Comparison of ENCODE assay signal across 8 cellular contexts in the genomic region with DNA sequence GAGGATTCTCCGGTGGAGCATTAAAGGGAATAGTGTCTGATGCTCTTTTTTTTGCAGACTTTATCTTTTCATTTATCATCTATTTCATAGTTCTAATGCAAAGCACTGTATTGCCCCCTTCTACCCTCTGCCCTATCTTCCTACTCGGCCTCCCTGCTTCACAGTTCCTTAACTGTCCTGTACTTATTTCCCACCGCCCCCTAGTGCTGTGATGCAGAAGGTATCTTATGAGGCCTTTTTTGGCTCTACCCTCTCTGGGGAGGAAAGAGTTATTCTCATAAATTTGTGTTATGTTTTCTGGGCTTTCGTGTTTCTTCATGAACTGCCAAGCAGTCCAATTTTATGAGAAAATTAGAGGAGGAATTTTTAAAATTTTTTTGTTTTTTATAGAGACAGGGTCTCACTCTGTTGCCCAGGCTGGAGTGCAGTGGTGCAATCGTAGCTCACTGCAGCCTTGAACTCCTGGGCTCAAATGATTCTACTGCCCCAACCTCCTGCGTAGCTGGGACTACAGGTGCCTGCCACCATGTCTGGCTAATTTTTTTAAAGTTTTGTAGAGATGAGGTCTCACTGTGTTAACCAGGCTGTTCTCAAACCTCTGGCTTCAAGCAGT. TPM values are rescaled to one million over a fixed set of nuclear protein-coding genes. Genes with fewer than 3 reads are reported as not detected.
A peak's percentile ranks its signal among the peaks of the same experiment; 100 is the strongest.
DNase-seq lines count a peak whose midpoint lies in the region; ATAC-seq, FAIRE-seq and TF ChIP-seq lines count a peak whose summit lies in the region.

No MANE protein-coding gene starts in this region.

- POLR2A ChIA-PET in PC-3 (lab: Charles Lee; ENCODE audit: unreplicated experiment) = no interaction called here

- H2AFZ ChIP-seq in PC-3 (ENCODE audit: low read length) = peak overlapping the region; percentile 79; the same call in 1 of the 2 replicates

- peaks cover 11% of the 10 kb centered on the region; the same call in 1 of the 2 replicates for H3K4me1 ChIP-seq in PC-3 (ENCODE audit: insufficient read depth, low read length)
- peaks cover 9% of the 10 kb centered on the region for H3K4me1 ChIP-seq in cardiac muscle cell (ENCODE audit: low read depth)

- H3F3A ChIP-seq in PC-3 (ENCODE audit: low read length, unreplicated experiment) = no peaks in the 10 kb centered on the region

- H3K4me2 ChIP-seq in PC-3 (ENCODE audit: low read length) = peak overlapping the region; percentile 92

- intact Hi-C loops in PC-3 (cut with micrococcal nuclease) = loop anchor here (2.0 to 5.0 kb wide), 2 partner anchors 64 to 73 kb away; a partner anchor contains a TSS

- peak overlapping the region; percentile 100 for H3K27ac Mint-ChIP-seq in activated naive CD8-positive, alpha-beta T cell treated with anti-CD3 and anti-CD28 coated beads for 36 hours
- H3K27ac Mint-ChIP-seq in progenitor cell of endocrine pancreas = peak overlapping the region; percentile 100

- peaks cover 17% of the 10 kb centered on the region for H3K36me3 Mint-ChIP-seq in activated naive CD8-positive, alpha-beta T cell treated with anti-CD3 and anti-CD28 coated beads for 36 hours
- peaks cover 14% of the 10 kb centered on the region for H3K36me3 Mint-ChIP-seq in progenitor cell of endocrine pancreas (ENCODE audit: insufficient read depth)

- H3K4me3 ChIP-seq in AG09309 (ENCODE audit: control insufficient read depth, low read depth, low read length) = peak overlapping the region; percentile 84
- H3K4me3 ChIP-seq in PC-3 (ENCODE audit: low read length) = peak overlapping the region; percentile 74
- peak overlapping the region; percentile 64 for H3K4me3 ChIP-seq in cardiac muscle cell

- H3K27me3 ChIP-seq in PC-3 (ENCODE audit: low read length) (no peaks in the 10 kb centered on the region), cardiac muscle cell (no peaks in the 10 kb centered on the region)

- peak overlapping the region; percentile 92 for H3K9ac ChIP-seq in PC-3 (ENCODE audit: low read length)

- FAIRE-seq in GM18507 (lab: Jason Lieb, UNC) = peak; percentile 12

- H3K9me3 ChIP-seq in PC-3 (ENCODE audit: low read length) (no peaks in the 10 kb centered on the region), cardiac muscle cell (ENCODE audit: low read depth) (no peaks in the 10 kb centered on the region)

- H3K4me1 Mint-ChIP-seq in activated naive CD8-positive, alpha-beta T cell treated with anti-CD3 and anti-CD28 coated beads for 36 hours = peaks cover 26% of the 10 kb centered on the region
- peaks cover 14% of the 10 kb centered on the region for H3K4me1 Mint-ChIP-seq in progenitor cell of endocrine pancreas (ENCODE audit: low read depth)

- ATAC-seq in PC-3 (peak; percentile 57), GM19023 (IDR thresholded peaks at IDR 0.05; ENCODE audit: unreplicated experiment) (no peak)

- H3K27ac ChIP-seq in PC-3 (ENCODE audit: low read length) = no peak overlapping the region
- peak overlapping the region; percentile 96 for H3K27ac ChIP-seq in cardiac muscle cell

- peaks cover 1% of the 10 kb centered on the region for H3K9me3 Mint-ChIP-seq in activated naive CD8-positive, alpha-beta T cell treated with anti-CD3 and anti-CD28 coated beads for 36 hours
- H3K9me3 Mint-ChIP-seq in progenitor cell of endocrine pancreas (ENCODE audit: low read depth) = no peaks in the 10 kb centered on the region

- H4K20me1 ChIP-seq in PC-3 (ENCODE audit: low read length) = no peaks in the 10 kb centered on the region

- H3K27me3 Mint-ChIP-seq in activated naive CD8-positive, alpha-beta T cell treated with anti-CD3 and anti-CD28 coated beads for 36 hours = no peaks in the 10 kb centered on the region
- H3K27me3 Mint-ChIP-seq in progenitor cell of endocrine pancreas = no peaks in the 10 kb centered on the region

- TF ChIP-seq CTCF in AG09309 (IDR thresholded peaks at IDR 0.05; ENCODE audit: control insufficient read depth, insufficient read depth, low read depth, low read length, missing control alignments) (peak; percentile 79), PC-3 (conservative IDR thresholded peaks at IDR 0.05; ENCODE audit: low read depth, low read length) (peak; percentile 73), cardiac muscle cell (IDR thresholded peaks at IDR 0.05; ENCODE audit: low read depth, low read length) (peak; percentile 77), progenitor cell of endocrine pancreas (IDR thresholded peaks at IDR 0.05; ENCODE audit: unreplicated experiment) (peak; percentile 76)

- no peaks in the 10 kb centered on the region; the same call in 1 of the 2 replicates for H3K36me3 ChIP-seq in PC-3 (ENCODE audit: low read depth, low read length)
- H3K36me3 ChIP-seq in cardiac muscle cell = peaks cover 12% of the 10 kb centered on the region

- BruUV-seq in PC-3 (replicated peaks; lab: Mats Ljungman, UMichigan) = no TSS peak

- peak overlapping the region; percentile 98 for H3K4me3 Mint-ChIP-seq in activated naive CD8-positive, alpha-beta T cell treated with anti-CD3 and anti-CD28 coated beads for 36 hours
- H3K4me3 Mint-ChIP-seq in progenitor cell of endocrine pancreas (ENCODE audit: low read depth) = peak overlapping the region; percentile 100

- CTCF ChIA-PET in PC-3 (lab: Charles Lee) = no interaction called here

- DNase-seq in AG09309 (ENCODE audit: low read depth) (peak; percentile 43), GM18507 (ENCODE audit: extremely low spot score, insufficient read length, low read depth) (peak; percentile 40), HuH-7.5 (ENCODE audit: low spot score) (peak; percentile 62), PC-3 (peak; percentile 63), cardiac muscle cell (ENCODE audit: low read depth in 1 of 2, low spot score in 1 of 2) (peak; percentile 73 to 80), progenitor cell of endocrine pancreas (ENCODE audit: low spot score, unreplicated experiment) (no peak)
- peak; percentile 53 for DNase-seq in activated naive CD8-positive, alpha-beta T cell treated with anti-CD3 and anti-CD28 coated beads for 36 hours

- H3K9me2 ChIP-seq in PC-3 (replicated peaks; ENCODE audit: low read length) = no peaks in the 10 kb centered on the region

- H3K79me2 ChIP-seq in PC-3 (ENCODE audit: low read length) = peaks cover 26% of the 10 kb centered on the region

RNA-seq across cellular contexts. Expression of a gene that starts 1.2 kb away (rescaled TPM):
- total RNA-seq in PC-3 (2014; rRNA removed) = 12.8 and 13.8 TPM in 2 replicates
- total RNA-seq in activated naive CD8-positive, alpha-beta T cell treated with anti-CD3 and anti-CD28 coated beads for 36 hours = 10 to 100 TPM; 24.6 to 25.5 TPM
- 23.6 and 30.4 TPM in 2 replicates for total RNA-seq in cardiac muscle cell
- polyA plus RNA-seq in cardiac muscle cell = 45.2 and 45.5 TPM in 2 replicates
- total RNA-seq in progenitor cell of endocrine pancreas = 85.3 and 89.3 TPM in 2 replicates

RNA-seq across cellular contexts. Expression of a gene that starts 18.9 kb away (rescaled TPM):
- 162 and 188 TPM in 2 replicates for total RNA-seq in PC-3 (2014; rRNA removed)
- 100 to 1,000 TPM; 225 to 236 TPM for total RNA-seq in activated naive CD8-positive, alpha-beta T cell treated with anti-CD3 and anti-CD28 coated beads for 36 hours
- total RNA-seq in cardiac muscle cell = 96.3 and 124 TPM in 2 replicates
- 112 and 129 TPM in 2 replicates for polyA plus RNA-seq in cardiac muscle cell
- total RNA-seq in progenitor cell of endocrine pancreas = 132 and 149 TPM in 2 replicates

RNA-seq across cellular contexts. Expression of a gene that starts 21.2 kb away (rescaled TPM):
- total RNA-seq in PC-3 (2014; rRNA removed) (not detected in 2 replicates), cardiac muscle cell (not detected in 2 replicates), progenitor cell of endocrine pancreas (not detected in 2 replicates)
- total RNA-seq in activated naive CD8-positive, alpha-beta T cell treated with anti-CD3 and anti-CD28 coated beads for 36 hours = not detected
- 1.3 and 1.4 TPM in 2 replicates for polyA plus RNA-seq in cardiac muscle cell

RNA-seq across cellular contexts. Expression of a gene that starts 43.2 kb away (rescaled TPM):
- total RNA-seq in PC-3 (2014; rRNA removed) (not detected in 2 replicates), cardiac muscle cell (not detected in 2 replicates), progenitor cell of endocrine pancreas (not detected in 2 replicates)
- not detected for total RNA-seq in activated naive CD8-positive, alpha-beta T cell treated with anti-CD3 and anti-CD28 coated beads for 36 hours
- 0.15 TPM in 1 of 2 replicates, not detected in the other for polyA plus RNA-seq in cardiac muscle cell
